14 cellular contexts compared by ENCODE assay signal in the genomic region with DNA sequence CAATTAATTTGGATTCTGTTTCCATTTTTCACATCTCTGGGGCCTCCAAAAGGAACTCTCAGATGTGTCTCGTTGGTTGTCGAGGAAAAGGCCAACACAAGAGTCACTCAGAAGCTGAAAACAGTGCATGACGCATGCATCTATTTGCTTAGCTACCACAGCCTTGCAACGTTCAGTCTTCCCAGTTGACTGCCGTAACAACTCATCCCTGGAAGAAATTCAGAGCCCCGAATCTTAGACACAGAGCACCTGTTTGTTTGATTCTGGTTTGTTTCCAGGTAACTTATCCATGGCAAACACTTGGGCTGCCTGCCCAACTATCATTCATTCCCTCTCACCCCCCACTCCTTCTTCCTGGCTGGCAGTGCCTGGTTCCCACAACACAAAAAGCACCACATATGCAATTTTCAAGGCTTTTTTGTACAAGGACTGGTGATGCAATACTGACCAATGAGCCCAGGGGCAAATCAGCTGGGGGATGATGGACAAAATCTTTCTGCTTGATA.
DNase-seq lines count a peak whose midpoint lies in the region; ATAC-seq and TF ChIP-seq lines count a peak whose summit lies in the region.
"Had no signal": no experiment of that assay in that cellular context is flagged by ENCODE, and none has a peak within 500 bp of the region (broad histone marks: within the 10 kb centered on the region; RNA-seq: fewer than 3 reads in every experiment).

No MANE protein-coding gene starts in this region.

- no peaks in the 10 kb centered on the region for H3K9me3 ChIP-seq in ovary
- H3K9me3 ChIP-seq in uterus, result no peaks in the 10 kb centered on the region
- H3K9me3 ChIP-seq: SJSA1 had no signal

- H3K36me3 ChIP-seq in ovary (no peaks in the 10 kb centered on the region), uterus (no peaks in the 10 kb centered on the region)

- DNase-seq in NCI-H2029 treated with DMSO at 0.1 percent for 48 hours (lab: John Stamatoyannopoulos, UW) (peak; percentile 27), anterior cingulate cortex (lab: John Stamatoyannopoulos, UW) (peak in 33 of 58 donors; percentile 4 to 76 (median 44)), left ventricle myocardium superior (no peak), sciatic nerve (ENCODE audit: low spot score) (peak; percentile 8), SHP77 treated with DMSO at 0.1 percent for 48 hours (lab: John Stamatoyannopoulos, UW) (no peak), ovary (no peak), uterus (no peak), COR-L47 (lab: John Stamatoyannopoulos, UW) (no peak)
- DNase-seq: activated T-cell treated with anti-CD3 and anti-CD28 coated beads for 4 hours, erythroblast, GF-D8, NCI-H2171, WERI-Rb-1 had no signal

- H3K27me3 ChIP-seq in ovary (no peaks in the 10 kb centered on the region), uterus (no peaks in the 10 kb centered on the region)
- H3K27me3 ChIP-seq: SJSA1 had no signal

- intact Hi-C loops in left ventricle myocardium superior (cut with micrococcal nuclease), result no loop called here
- intact Hi-C loops in sciatic nerve (cut with DNase I), result no loop called here
- intact Hi-C loops in ovary (cut with DNase I), result no loop called here
- intact Hi-C loops in uterus (cut with DNase I; ENCODE audit: low total_unique reads), result no loop called here

- no peak overlapping the region for H3K27ac ChIP-seq in ovary
- no peak overlapping the region for H3K27ac ChIP-seq in uterus
- H3K27ac ChIP-seq: SJSA1, WERI-Rb-1 had no signal

- ATAC-seq in left ventricle myocardium superior (peak; percentile 32), sciatic nerve (no peak)

- no peak for TF ChIP-seq POLR2A in ovary (IDR thresholded peaks at IDR 0.05)
- no peak for TF ChIP-seq POLR2A in uterus (IDR thresholded peaks at IDR 0.05)

- TF ChIP-seq EP300 in ovary (IDR thresholded peaks at IDR 0.05), result no peak

- H3K4me1 ChIP-seq in ovary (ENCODE audit: insufficient read depth) (no peaks in the 10 kb centered on the region), uterus (no peaks in the 10 kb centered on the region)
- H3K4me1 ChIP-seq: SJSA1 had no signal

- H3K4me3 ChIP-seq in ovary, result no peak overlapping the region
- no peak overlapping the region for H3K4me3 ChIP-seq in uterus
- H3K4me3 ChIP-seq: SJSA1 had no signal

- TF ChIP-seq CTCF in ovary (IDR thresholded peaks at IDR 0.05), result no peak
- TF ChIP-seq CTCF in uterus (IDR thresholded peaks at IDR 0.05), result no peak

- 79 to 87% (median 82%) methylated on average over 6 of the region's 6 CpGs for WGBS in ovary, 3 donors

Comparison
In these comparisons a context has a peak if more than half of its experiments do, and no peak if none do; other contexts are left out.
1. DNase-seq: peak in NCI-H2029 treated with DMSO at 0.1 percent for 48 hours (single experiment), anterior cingulate cortex (33 of 58) and sciatic nerve (single experiment); none in left ventricle myocardium superior (single experiment), SHP77 treated with DMSO at 0.1 percent for 48 hours (single experiment), ovary (0 of 5), uterus (0 of 2) and COR-L47 (single experiment).